In the genomic region with DNA sequence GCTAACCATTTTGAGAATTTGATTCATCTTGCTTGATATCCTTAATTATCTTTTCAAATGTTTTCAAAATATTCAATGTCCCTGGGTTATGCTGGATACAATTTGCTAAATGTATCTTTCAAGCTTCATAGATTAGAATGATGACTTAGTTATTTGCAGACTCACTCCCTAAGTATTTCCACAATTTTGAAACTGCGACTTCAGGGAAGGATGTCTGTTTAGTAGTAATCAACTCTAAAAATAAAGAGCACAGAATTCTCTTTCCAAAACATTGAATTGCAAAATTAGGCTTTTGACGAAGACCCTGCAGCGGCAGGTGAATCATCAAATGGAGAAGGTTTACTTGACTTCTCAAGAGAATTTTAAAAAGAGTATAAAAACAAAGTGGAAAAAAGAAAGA, we compare ENCODE assay signal across 15 cellular contexts. TPM values are rescaled to one million over a fixed set of nuclear protein-coding genes. Genes with fewer than 3 reads are reported as not detected.
"Had no signal": no experiment of that assay in that cellular context is flagged by ENCODE, and none has a peak within 500 bp of the region (broad histone marks: within the 10 kb centered on the region; RNA-seq: fewer than 3 reads in every experiment).

No MANE protein-coding gene starts in this region.

- H3K27ac ChIP-seq: SJCRH30, upper lobe of left lung, WERI-Rb-1 had no signal

- H3K36me3 ChIP-seq: adrenal gland, esophagus squamous epithelium, SJCRH30, upper lobe of left lung, WERI-Rb-1 had no signal

- H3K9me3 ChIP-seq: adrenal gland, esophagus squamous epithelium, SJCRH30, upper lobe of left lung had no signal

- H3K4me1 ChIP-seq: adrenal gland, esophagus squamous epithelium, SJCRH30, upper lobe of left lung had no signal

- H3K27me3 ChIP-seq: adrenal gland, esophagus squamous epithelium, SJCRH30, upper lobe of left lung had no signal

- DNase-seq: activated CD4-positive, alpha-beta T cell treated with anti-CD3 and anti-CD28 coated beads for 4 hours; activated CD8-positive, alpha-beta T cell treated with anti-CD3 and anti-CD28 coated beads, Interleukin-2, amount 10 ng/mL, durations not matched to agents 7 days and 5 days; activated naive CD4-positive, alpha-beta T cell treated with anti-CD3 and anti-CD28 coated beads, Interleukin-2, amount 10 ng/mL, durations not matched to agents 7 days and 5 days; adrenal gland; esophagus squamous epithelium; kidney glomerular epithelial cell; SJCRH30; stimulated activated naive CD4-positive, alpha-beta T cell treated with Interleukin-2 at 50 U/mL for 16 hours; T-cell; upper lobe of left lung; WERI-Rb-1 had no signal

- H3K9me3 Mint-ChIP-seq: activated naive CD4-positive, alpha-beta T cell treated with anti-CD3 and anti-CD28 coated beads, Interleukin-2, amount 10 ng/mL, durations not matched to agents 7 days and 5 days; activated T-helper 2 cell treated with anti-CD3 and anti-CD28 coated beads, Interferon-gamma antibody, Interleukin-2, Interleukin-4, amounts not matched to agents 10 μg/mL and 5 μg/mL and 100 μg/mL, durations not matched to agents 14 hours and 24 hours and 36 hours; brain; T-cell had no signal

- H3K36me3 Mint-ChIP-seq: activated naive CD4-positive, alpha-beta T cell treated with anti-CD3 and anti-CD28 coated beads, Interleukin-2, amount 10 ng/mL, durations not matched to agents 7 days and 5 days; brain; T-cell had no signal

- H3K27me3 Mint-ChIP-seq: brain had no signal

- H3K27ac Mint-ChIP-seq: activated CD8-positive, alpha-beta T cell treated with anti-CD3 and anti-CD28 coated beads, Interleukin-2, amount 10 ng/mL, durations not matched to agents 7 days and 5 days; activated naive CD4-positive, alpha-beta T cell treated with anti-CD3 and anti-CD28 coated beads, Interleukin-2, amount 10 ng/mL, durations not matched to agents 7 days and 5 days; activated T-helper 2 cell treated with anti-CD3 and anti-CD28 coated beads, Interferon-gamma antibody, Interleukin-2, Interleukin-4, amounts not matched to agents 10 μg/mL and 5 μg/mL and 100 μg/mL, durations not matched to agents 14 hours and 24 hours and 36 hours; brain; T-cell had no signal

- ATAC-seq: activated CD8-positive, alpha-beta T cell treated with anti-CD3 and anti-CD28 coated beads, Interleukin-2, amount 10 ng/mL, durations not matched to agents 7 days and 5 days; T-cell had no signal

- H3K4me3 ChIP-seq: adrenal gland, esophagus squamous epithelium, SJCRH30, upper lobe of left lung had no signal

- H3K4me1 Mint-ChIP-seq: activated naive CD4-positive, alpha-beta T cell treated with anti-CD3 and anti-CD28 coated beads, Interleukin-2, amount 10 ng/mL, durations not matched to agents 7 days and 5 days; brain; T-cell had no signal

- H3K4me3 Mint-ChIP-seq: activated CD8-positive, alpha-beta T cell treated with anti-CD3 and anti-CD28 coated beads, Interleukin-2, amount 10 ng/mL, durations not matched to agents 7 days and 5 days; activated naive CD4-positive, alpha-beta T cell treated with anti-CD3 and anti-CD28 coated beads, Interleukin-2, amount 10 ng/mL, durations not matched to agents 7 days and 5 days; brain; T-cell had no signal

RNA-seq across cellular contexts. Expression of a gene that starts 14.2 kb away (rescaled TPM):
- total RNA-seq: dermis microvascular lymphatic vessel endothelial cell, SJCRH30 had no signal

RNA-seq across cellular contexts. Expression of a gene that starts 46.1 kb away (rescaled TPM):
- total RNA-seq: activated CD8-positive, alpha-beta T cell treated with anti-CD3 and anti-CD28 coated beads, Interleukin-2, amount 10 ng/mL, durations not matched to agents 7 days and 5 days; activated T-helper 2 cell treated with anti-CD3 and anti-CD28 coated beads, Interferon-gamma antibody, Interleukin-2, Interleukin-4, amounts not matched to agents 10 μg/mL and 5 μg/mL and 100 μg/mL, durations not matched to agents 14 hours and 24 hours and 36 hours; cerebellum; dermis microvascular lymphatic vessel endothelial cell; SJCRH30 had no signal
